Comparison of ENCODE assay signal across 19 cellular contexts in the genomic region with DNA sequence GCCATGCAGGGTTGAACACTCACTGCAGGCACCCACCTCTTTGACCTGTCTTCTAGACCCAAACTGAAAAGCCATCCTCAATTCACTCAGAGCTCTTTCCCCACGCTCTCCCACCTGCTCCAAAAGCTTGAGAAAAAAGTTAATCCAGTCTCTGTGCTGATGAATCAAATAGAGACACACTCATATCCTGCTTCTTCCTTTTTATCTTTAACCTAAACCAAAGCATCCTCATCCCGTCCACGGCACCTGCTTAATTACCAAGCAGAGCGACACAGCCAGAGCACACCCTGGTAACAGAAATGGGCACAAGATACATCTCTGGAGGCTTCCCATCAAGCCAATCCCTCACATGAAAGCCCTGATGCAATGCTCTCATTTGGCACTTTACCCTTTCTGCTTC.
A peak's percentile ranks its signal among the peaks of the same experiment; 100 is the strongest.
DNase-seq lines count a peak whose midpoint lies in the region; ATAC-seq, FAIRE-seq and TF ChIP-seq lines count a peak whose summit lies in the region.
"Had no signal": no experiment of that assay in that cellular context is flagged by ENCODE, and none has a peak within 500 bp of the region (broad histone marks: within the 10 kb centered on the region; RNA-seq: fewer than 3 reads in every experiment).

No MANE protein-coding gene starts in this region.

- TF ChIP-seq CTCF in MM.1S (IDR thresholded peaks at IDR 0.05; ENCODE audit: low read length) (no peak), GM12878 (IDR thresholded peaks at IDR 0.05 in 2 of 3, conservative IDR thresholded peaks at IDR 0.05 in 1 of 3; ENCODE audit: control insufficient read depth in 2 of 3, extremely low read depth in 1 of 3, insufficient read depth in 1 of 3, low read depth in 3 of 3, low read length in 3 of 3) (no peak)

- RAD21 ChIA-PET in GM12878 (lab: Charles Lee; ENCODE audit: unreplicated experiment) = interaction anchor here (2.3 to 4.2 kb wide), 4 partner anchors 10 to 151 kb away, joined by 6 to 26 read pairs (median 18); no protein-coding TSS in a partner anchor

- H3K4me1 Mint-ChIP-seq in stimulated activated naive CD8-positive, alpha-beta T cell treated with anti-CD3 and anti-CD28 coated beads, Interleukin-15, amount 100 ng/mL, for 72 hours = peaks cover 22% of the 10 kb centered on the region

- peak overlapping the region in 1 of 2 donors; percentile 20 for H3K27ac Mint-ChIP-seq in activated naive CD4-positive, alpha-beta T cell treated with anti-CD3 and anti-CD28 coated beads, Interleukin-2, amount 50 U/mL, for 72 hours
- peak overlapping the region in 1 of 2 donors; percentile 30 for H3K27ac Mint-ChIP-seq in stimulated activated naive CD8-positive, alpha-beta T cell treated with anti-CD3 and anti-CD28 coated beads, Interleukin-15, amount 100 ng/mL, for 72 hours

- TF ChIP-seq POLR2A in GM12878 (IDR thresholded peaks at IDR 0.05; ENCODE audit: low read depth, low read length) = no peak

- H3K4me3 ChIP-seq in MM.1S (ENCODE audit: low read length) = no peak overlapping the region
- H3K4me3 ChIP-seq in GM12878 = no peak overlapping the region
- H3K4me3 ChIP-seq: HAP-1 had no signal

- H3K27me3 Mint-ChIP-seq in stimulated activated naive CD8-positive, alpha-beta T cell treated with anti-CD3 and anti-CD28 coated beads, Interleukin-15, amount 100 ng/mL, for 72 hours = peaks cover 10% of the 10 kb centered on the region

- H3K27me3 ChIP-seq in MM.1S (replicated peaks; ENCODE audit: insufficient read depth, low read length) = no peaks in the 10 kb centered on the region
- no peaks in the 10 kb centered on the region for H3K27me3 ChIP-seq in GM12878 (replicated peaks in 1 of 2; ENCODE audit: control insufficient read depth in 2 of 2, insufficient read depth in 2 of 2, low read length in 1 of 2)

- ATAC-seq in activated naive CD4-positive, alpha-beta T cell treated with anti-CD3 and anti-CD28 coated beads, Interleukin-2, amount 50 U/mL, for 72 hours = peak; percentile 78 to 86
- ATAC-seq in GM12878 (peak; percentile 6; the same call in 1 of the 3 replicates), HG02840 (IDR thresholded peaks at IDR 0.05; ENCODE audit: low FRiP score, unreplicated experiment) (no peak)
- ATAC-seq in stimulated activated naive CD8-positive, alpha-beta T cell treated with anti-CD3 and anti-CD28 coated beads, Interleukin-15, amount 100 ng/mL, for 72 hours = peak; percentile 36
- ATAC-seq: PC-3 had no signal

- TF ChIP-seq RAD21 in GM12878 (IDR thresholded peaks at IDR 0.05; ENCODE audit: insufficient read depth, low read depth, low read length) = no peak

- 55% methylated on average over 4 of the region's 4 CpGs for WGBS in GM12878 (ENCODE audit: insufficient coverage, insufficient replicate concordance, low lambda C conversion rate, missing lambda C conversion rate)

- H3K4me3 Mint-ChIP-seq in stimulated activated naive CD8-positive, alpha-beta T cell treated with anti-CD3 and anti-CD28 coated beads, Interleukin-15, amount 100 ng/mL, for 72 hours = no peak overlapping the region

- H3K4me1 ChIP-seq in MM.1S (ENCODE audit: low read length) (peaks cover 58% of the 10 kb centered on the region), GM12878 (ENCODE audit: control insufficient read depth, insufficient read depth, low read length) (peaks cover 25% of the 10 kb centered on the region)

- H3K79me2 ChIP-seq in MM.1S (ENCODE audit: low read length) (peaks cover 68% of the 10 kb centered on the region), GM12878 (ENCODE audit: control insufficient read depth, insufficient read depth, low read length) (no peaks in the 10 kb centered on the region)

- SMC1A ChIA-PET in GM12878 (lab: Charles Lee; ENCODE audit: uncharacterized antibody, unreplicated experiment) = interaction anchor here (0.6 to 4.7 kb wide), 9 partner anchors 9 to 597 kb away, joined by 3 to 58 read pairs (median 5); no protein-coding TSS in a partner anchor

- CTCF ChIA-PET in GM12878 (lab: Yijun Ruan, JAX) = interaction anchor here (1.1 to 3.6 kb wide), 9 partner anchors 10 to 91 kb away, joined by 3 to 22 read pairs (median 6); no protein-coding TSS in a partner anchor

- no peaks in the 10 kb centered on the region for H3K9me2 ChIP-seq in MM.1S (replicated peaks; ENCODE audit: insufficient read depth, low read length)

- POLR2A ChIA-PET in GM12878 (lab: Charles Lee) = interaction anchor here (0.5 to 3.2 kb wide), 5 partner anchors 9 to 25 kb away, joined by 3 to 21 read pairs (median 3); no protein-coding TSS in a partner anchor

- in situ Hi-C loops in GM12878 (cut with MboI) = no loop called here

- H3K9ac ChIP-seq in MM.1S (ENCODE audit: low read length) = no peak overlapping the region
- H3K9ac ChIP-seq in GM12878 (ENCODE audit: control insufficient read depth, insufficient read depth, low read length) = no peak overlapping the region

- H3K9me3 Mint-ChIP-seq in activated naive CD4-positive, alpha-beta T cell treated with anti-CD3 and anti-CD28 coated beads, Interleukin-2, amount 50 U/mL, for 72 hours = no peaks in the 10 kb centered on the region
- H3K9me3 Mint-ChIP-seq in stimulated activated naive CD8-positive, alpha-beta T cell treated with anti-CD3 and anti-CD28 coated beads, Interleukin-15, amount 100 ng/mL, for 72 hours = no peaks in the 10 kb centered on the region

- BruUV-seq in GM12878 (replicated peaks; lab: Mats Ljungman, UMichigan) = no TSS peak

- H3K36me3 ChIP-seq in MM.1S (replicated peaks; ENCODE audit: insufficient read depth, low read length) = no peaks in the 10 kb centered on the region
- no peaks in the 10 kb centered on the region for H3K36me3 ChIP-seq in GM12878 (ENCODE audit: control insufficient read depth in 2 of 2, insufficient read depth in 2 of 2, low read length in 1 of 2)
- H3K36me3 ChIP-seq: HAP-1 had no signal

- peaks cover 0 to 2% of the 10 kb centered on the region in 2 donors for H3K36me3 Mint-ChIP-seq in activated naive CD4-positive, alpha-beta T cell treated with anti-CD3 and anti-CD28 coated beads, Interleukin-2, amount 50 U/mL, for 72 hours

- H3K9me3 ChIP-seq in MM.1S (replicated peaks; ENCODE audit: insufficient read depth, low read length) (no peaks in the 10 kb centered on the region), GM12878 (replicated peaks; ENCODE audit: control insufficient read depth, insufficient read depth, low read length) (no peaks in the 10 kb centered on the region; the same call in 2 of the 3 replicates)
- H3K9me3 ChIP-seq: HAP-1 had no signal

- H4K20me1 ChIP-seq in MM.1S (ENCODE audit: insufficient read depth, low read length) = no peaks in the 10 kb centered on the region
- no peaks in the 10 kb centered on the region for H4K20me1 ChIP-seq in GM12878 (ENCODE audit: control insufficient read depth, insufficient read depth)

- H3K27ac ChIP-seq in MM.1S (ENCODE audit: low read length) (peak overlapping the region; percentile 89; the same call in 1 of the 2 replicates), GM12878 (ENCODE audit: control insufficient read depth, insufficient read depth) (no peak overlapping the region)

- no peak for TF ChIP-seq EP300 in GM12878 (IDR thresholded peaks at IDR 0.05; ENCODE audit: borderline replicate concordance in 1 of 2, control insufficient read depth in 1 of 2, low read depth in 2 of 2, low read length in 2 of 2)

- peaks cover 40% of the 10 kb centered on the region for H3F3A ChIP-seq in MM.1S (ENCODE audit: insufficient read depth, low read length)

- H2AFZ ChIP-seq in MM.1S (ENCODE audit: low read length) = no peak overlapping the region
- no peak overlapping the region for H2AFZ ChIP-seq in GM12878 (ENCODE audit: control insufficient read depth, low read depth, low read length)

- peak overlapping the region; percentile 76; the same call in 1 of the 2 replicates for H3K4me2 ChIP-seq in MM.1S (ENCODE audit: low read depth, low read length)
- H3K4me2 ChIP-seq in GM12878 (ENCODE audit: control insufficient read depth, insufficient read depth) = no peak overlapping the region

- intact Hi-C loops in GM12878 (cut with micrococcal nuclease; ENCODE audit: unreplicated experiment) = no loop called here

- FAIRE-seq in GM12878 (lab: Jason Lieb, UNC) = no peak
- FAIRE-seq: G401.6 had no signal

- DNase-seq in activated naive CD4-positive, alpha-beta T cell treated with anti-CD3 and anti-CD28 coated beads, Interleukin-2, amount 50 U/mL, for 72 hours (ENCODE audit: low spot score in 2 of 2) = no peak
- DNase-seq in activated naive CD4-positive, alpha-beta T cell treated with anti-CD3 and anti-CD28 coated beads, Interleukin-2, amount 50 U/mL, for 16 hours = no peak
- DNase-seq in MM.1S = no peak
- DNase-seq in GM12878 (ENCODE audit: low read depth, low spot score) = no peak
- no peak for DNase-seq in stimulated activated naive CD8-positive, alpha-beta T cell treated with anti-CD3 and anti-CD28 coated beads, Interleukin-15, amount 100 ng/mL, for 72 hours
- DNase-seq in NCI-H187 (lab: John Stamatoyannopoulos, UW) = no peak
- DNase-seq in NCI-H226 = no peak
- DNase-seq: ACHN, DMS 273 treated with DMSO at 0.1 percent for 48 hours, DND-41, NCI-H1092 treated with DMSO at 0.1 percent for 48 hours, NCI-H2081 treated with DMSO at 0.1 percent for 48 hours, NCI-H2227 treated with DMSO at 0.1 percent for 48 hours, NCI-H524, NCI-H82, PC-3 had no signal

TF ChIP-seq in GM12878, 131 proteins besides CTCF, POLR2A, EP300 and RAD21 (continues in another document):
- TF ChIP-seq KDM1A (IDR thresholded peaks at IDR 0.05; ENCODE audit: borderline replicate concordance) = no peak
- TF ChIP-seq, protein P1, sequence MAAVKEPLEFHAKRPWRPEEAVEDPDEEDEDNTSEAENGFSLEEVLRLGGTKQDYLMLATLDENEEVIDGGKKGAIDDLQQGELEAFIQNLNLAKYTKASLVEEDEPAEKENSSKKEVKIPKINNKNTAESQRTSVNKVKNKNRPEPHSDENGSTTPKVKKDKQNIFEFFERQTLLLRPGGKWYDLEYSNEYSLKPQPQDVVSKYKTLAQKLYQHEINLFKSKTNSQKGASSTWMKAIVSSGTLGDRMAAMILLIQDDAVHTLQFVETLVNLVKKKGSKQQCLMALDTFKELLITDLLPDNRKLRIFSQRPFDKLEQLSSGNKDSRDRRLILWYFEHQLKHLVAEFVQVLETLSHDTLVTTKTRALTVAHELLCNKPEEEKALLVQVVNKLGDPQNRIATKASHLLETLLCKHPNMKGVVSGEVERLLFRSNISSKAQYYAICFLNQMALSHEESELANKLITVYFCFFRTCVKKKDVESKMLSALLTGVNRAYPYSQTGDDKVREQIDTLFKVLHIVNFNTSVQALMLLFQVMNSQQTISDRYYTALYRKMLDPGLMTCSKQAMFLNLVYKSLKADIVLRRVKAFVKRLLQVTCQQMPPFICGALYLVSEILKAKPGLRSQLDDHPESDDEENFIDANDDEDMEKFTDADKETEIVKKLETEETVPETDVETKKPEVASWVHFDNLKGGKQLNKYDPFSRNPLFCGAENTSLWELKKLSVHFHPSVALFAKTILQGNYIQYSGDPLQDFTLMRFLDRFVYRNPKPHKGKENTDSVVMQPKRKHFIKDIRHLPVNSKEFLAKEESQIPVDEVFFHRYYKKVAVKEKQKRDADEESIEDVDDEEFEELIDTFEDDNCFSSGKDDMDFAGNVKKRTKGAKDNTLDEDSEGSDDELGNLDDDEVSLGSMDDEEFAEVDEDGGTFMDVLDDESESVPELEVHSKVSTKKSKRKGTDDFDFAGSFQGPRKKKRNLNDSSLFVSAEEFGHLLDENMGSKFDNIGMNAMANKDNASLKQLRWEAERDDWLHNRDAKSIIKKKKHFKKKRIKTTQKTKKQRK (IDR thresholded peaks at IDR 0.05; ENCODE audit: low read depth, low read length) = no peak
- no peak for TF ChIP-seq ZNF274 (IDR thresholded peaks at IDR 0.05; ENCODE audit: insufficient read depth, insufficient read length)
